ENCODE assay signal across 8 cellular contexts in the genomic region with DNA sequence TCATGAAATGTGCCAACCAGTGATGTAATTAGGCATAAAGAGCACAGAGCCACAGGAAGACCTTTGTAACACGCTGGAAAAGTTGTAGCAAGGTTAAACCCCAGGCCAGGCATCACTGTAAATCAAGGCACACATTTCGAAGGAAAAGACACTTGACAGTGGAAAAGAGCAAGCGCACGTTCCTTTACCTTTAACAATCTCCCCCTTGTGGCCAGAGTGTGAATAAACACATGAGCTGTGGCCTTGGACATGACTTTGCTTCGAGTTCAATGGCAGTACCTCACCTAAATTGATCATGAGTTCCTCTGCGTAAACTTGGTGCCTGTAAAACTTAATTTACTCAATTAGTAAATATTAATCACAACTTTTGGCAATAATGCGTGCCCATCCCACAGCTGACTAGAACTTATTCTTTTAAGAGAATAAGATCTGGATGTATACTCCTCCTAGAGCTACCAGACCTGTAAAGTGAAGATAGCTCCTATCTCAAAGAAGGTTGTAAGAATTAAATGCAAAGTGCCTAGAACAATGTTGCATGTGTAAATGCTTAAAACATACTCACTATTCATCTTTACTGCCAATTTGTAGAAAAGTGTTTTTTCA.
A peak's percentile ranks its signal among the peaks of the same experiment; 100 is the strongest.
DNase-seq lines count a peak whose midpoint lies in the region; ATAC-seq and TF ChIP-seq lines count a peak whose summit lies in the region.

No MANE protein-coding gene starts in this region.

- peak; percentile 74 for TF ChIP-seq RAD21 in Ishikawa (IDR thresholded peaks at IDR 0.05; ENCODE audit: low read depth)

- CTCF ChIA-PET in GM10248 (lab: Yijun Ruan, JAX), result interaction anchor here (0.7 to 3.9 kb wide), 33 partner anchors 9 to 1645 kb away, joined by 3 to 45 read pairs (median 4); no protein-coding TSS in a partner anchor

- no peak for TF ChIP-seq EP300 in Ishikawa (IDR thresholded peaks at IDR 0.05; ENCODE audit: borderline replicate concordance)

- peak; percentile 27 for DNase-seq in GM10248 (ENCODE audit: extremely low spot score)
- peak; percentile 71 for DNase-seq in RPMI8226
- peak; percentile 76 for DNase-seq in activated effector memory CD4-positive, alpha-beta T cell treated with anti-CD3 and anti-CD28 coated beads, Interleukin-2, amount 50 U/mL, for 16 hours
- peak; percentile 36 for DNase-seq in Right ventricle myocardium superior
- DNase-seq in retina, result peak; percentile 54
- no peak for DNase-seq in GM19240 (ENCODE audit: insufficient read length, low spot score)

- ATAC-seq in GM21737 (IDR thresholded peaks at IDR 0.05; ENCODE audit: unreplicated experiment), result peak; percentile 86
- peak; percentile 76 for ATAC-seq in Right ventricle myocardium superior (ENCODE audit: poor library complexity)

- peak; percentile 83 for TF ChIP-seq CTCF in GM10248 (IDR thresholded peaks at IDR 0.05; ENCODE audit: control extremely low read depth, extremely low read depth, low read depth, missing control alignments)

- POLR2A ChIA-PET in GM10248 (lab: Yijun Ruan, JAX), result no interaction called here

- intact Hi-C loops in Right ventricle myocardium superior (cut with DNase I), result loop anchor here (5.0 kb wide), 1 partner anchor 582 kb away; no protein-coding TSS in a partner anchor

TF ChIP-seq in Ishikawa, 13 proteins besides CTCF, POLR2A, EP300 and RAD21:
- no peak for TF ChIP-seq TEAD4 (IDR thresholded peaks at IDR 0.05)
- TF ChIP-seq, protein P1, sequence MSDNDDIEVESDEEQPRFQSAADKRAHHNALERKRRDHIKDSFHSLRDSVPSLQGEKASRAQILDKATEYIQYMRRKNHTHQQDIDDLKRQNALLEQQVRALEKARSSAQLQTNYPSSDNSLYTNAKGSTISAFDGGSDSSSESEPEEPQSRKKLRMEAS (IDR thresholded peaks at IDR 0.05), result 0 out of 2 replicates have a peak, but pooled peaks have one; percentile 19
TF ChIP-seq in Ishikawa: peak in this region for 1.
